9 cellular contexts compared by ENCODE assay signal in the genomic region with DNA sequence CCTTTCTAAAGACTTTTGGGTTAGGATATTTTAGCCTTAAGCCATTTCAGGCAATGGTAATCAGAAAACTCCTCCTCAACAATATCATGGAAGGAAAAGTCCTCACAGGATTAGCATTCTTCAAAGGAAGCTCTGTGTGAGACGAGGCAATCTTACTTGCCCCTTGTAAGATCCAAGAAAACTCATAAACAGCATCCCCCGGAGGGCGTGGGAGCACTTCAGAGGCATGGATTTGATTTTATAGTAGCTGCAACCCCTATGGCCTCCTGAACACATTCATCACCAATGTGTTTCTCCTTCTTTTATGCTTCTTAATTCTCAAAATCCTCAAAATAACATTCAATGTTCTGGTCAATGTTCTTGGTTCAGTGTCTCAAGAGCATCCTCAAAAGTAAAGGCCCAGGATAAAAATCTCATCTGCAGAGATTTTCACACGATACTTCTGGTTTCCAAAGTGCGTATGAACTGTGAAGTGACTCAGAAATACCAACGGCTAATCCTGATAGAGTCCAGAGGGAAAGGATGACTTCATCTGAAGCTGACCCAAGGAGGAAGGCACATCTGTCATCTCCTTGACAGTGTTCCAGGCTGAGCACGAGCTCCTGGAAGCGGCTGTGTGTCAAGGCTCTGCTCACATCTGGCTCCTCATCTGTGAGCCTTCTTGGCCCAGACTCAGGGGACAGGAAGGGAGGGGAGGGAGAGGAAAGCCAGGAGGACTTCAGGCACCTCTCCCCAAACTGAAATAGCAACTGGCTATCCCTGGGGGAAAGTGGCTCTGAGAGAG. TPM values are rescaled to one million over a fixed set of nuclear protein-coding genes. Genes with fewer than 3 reads are reported as not detected.
DNase-seq lines count a peak whose midpoint lies in the region; ATAC-seq and TF ChIP-seq lines count a peak whose summit lies in the region.
"Had no signal": no experiment of that assay in that cellular context is flagged by ENCODE, and none has a peak within 500 bp of the region (broad histone marks: within the 10 kb centered on the region; RNA-seq: fewer than 3 reads in every experiment).

No MANE protein-coding gene starts in this region.

- peaks cover 26% of the 10 kb centered on the region for H3F3A ChIP-seq in GM23248 (ENCODE audit: insufficient read depth)

- no peaks in the 10 kb centered on the region for H3K9me2 ChIP-seq in GM23248 (ENCODE audit: insufficient read depth)

- peak overlapping the region; percentile 20; the same call in 1 of the 2 replicates for H2AFZ ChIP-seq in GM23248

- no peaks in the 10 kb centered on the region for H4K20me1 ChIP-seq in GM23248 (ENCODE audit: insufficient read depth)

- H3K4me2 ChIP-seq in GM23248 (ENCODE audit: unreplicated experiment), result peak overlapping the region; percentile 58

- TF ChIP-seq CTCF in astrocyte of the spinal cord (IDR thresholded peaks at IDR 0.05; ENCODE audit: low read depth, low read length) (no peak), right atrium auricular region (IDR thresholded peaks at IDR 0.05) (no peak)

- no peak for ATAC-seq in GM21381 (IDR thresholded peaks at IDR 0.05; ENCODE audit: unreplicated experiment)

- H3K27me3 ChIP-seq in GM23248 (replicated peaks; ENCODE audit: insufficient read depth) (no peaks in the 10 kb centered on the region), right atrium auricular region (no peaks in the 10 kb centered on the region)

- WGBS in GM23248 (ENCODE audit: low coverage in 1 of 2, low lambda C conversion rate in 2 of 2, missing lambda C conversion rate in 2 of 2), 2 experiments, result 7 to 11% methylated on average over 8 of the region's 8 CpGs

- H3K4me1 ChIP-seq in GM23248 (ENCODE audit: insufficient read depth) (peaks cover 12% of the 10 kb centered on the region), right atrium auricular region (peaks cover 0 to 20% of the 10 kb centered on the region in 2 donors)

- DNase-seq in GM23248 (peak; percentile 99), astrocyte of the spinal cord (ENCODE audit: low read depth, low spot score) (peak; percentile 97), right atrium auricular region (ENCODE audit: low spot score) (peak; percentile 91), GOT3 (lab: John Stamatoyannopoulos, UW) (no peak)
- DNase-seq in stimulated activated CD4-positive, alpha-beta T cell treated with anti-CD3 and anti-CD28 coated beads, Interleukin-15, amount 100 ng/mL, for 24 hours, result no peak
- DNase-seq in activated CD4-positive, alpha-beta T cell treated with anti-CD3 and anti-CD28 coated beads, Interleukin-2, amount 50 U/mL, for 4 hours, result no peak
- DNase-seq: NCI-H1105 treated with DMSO at 0.1 percent for 48 hours had no signal

- no peaks in the 10 kb centered on the region for H3K79me2 ChIP-seq in GM23248 (ENCODE audit: insufficient read depth)

- peak overlapping the region; percentile 72 for H3K9ac ChIP-seq in GM23248

- H3K36me3 ChIP-seq in GM23248 (ENCODE audit: low read depth), result no peaks in the 10 kb centered on the region
- no peaks in the 10 kb centered on the region for H3K36me3 ChIP-seq in right atrium auricular region

- H3K4me3 ChIP-seq in GM23248 (no peak overlapping the region), astrocyte of the spinal cord (ENCODE audit: low read depth, low read length) (no peak overlapping the region), right atrium auricular region (no peak overlapping the region), skin epidermis (no peak overlapping the region)

- peak overlapping the region; percentile 79 for H3K27ac ChIP-seq in GM23248
- H3K27ac ChIP-seq in right atrium auricular region, result peak overlapping the region; percentile 74 to 76
- H3K27ac ChIP-seq in skin epidermis, result peak overlapping the region in 16 of 21 experiments; percentile 5 to 81 (median 34)

- in situ Hi-C loops in GM23248 (cut with MboI) (no loop called here), astrocyte of the spinal cord (cut with HindIII; ENCODE audit: low sequenced_read_pairs) (no loop called here)

- H3K9me3 ChIP-seq in GM23248 (ENCODE audit: low read depth) (no peaks in the 10 kb centered on the region), right atrium auricular region (no peaks in the 10 kb centered on the region)

RNA-seq across cellular contexts. Expression of gene PSEN2, which starts 49.3 kb away (rescaled TPM):
- total RNA-seq in GM23248 (2014; rRNA removed; shearing (Covaris generic)), result 7.0 and 13.9 TPM in 2 replicates
- 7.5 and 10.8 TPM in 2 replicates for polyA plus RNA-seq in GM23248 (2016; fragmentation: Nextera tagmentation; extraction: Ambion mirVana)
- 10 to 100 TPM; 22.6 to 23.3 TPM for total RNA-seq in right atrium auricular region

Comparison
In these comparisons a context has a peak if more than half of its experiments do, and no peak if none do; other contexts are left out.
1. DNase-seq: peak in GM23248 (single experiment), astrocyte of the spinal cord (single experiment) and right atrium auricular region (single experiment); none in stimulated activated CD4-positive, alpha-beta T cell treated with anti-CD3 and anti-CD28 coated beads, Interleukin-15, amount 100 ng/mL, for 24 hours (single experiment), GOT3 (single experiment) and activated CD4-positive, alpha-beta T cell treated with anti-CD3 and anti-CD28 coated beads, Interleukin-2, amount 50 U/mL, for 4 hours (0 of 2).
2. Peak in every context shown above with its lines, with median percentiles within 50 percentile points of each other: H3K27ac ChIP-seq.